Comparison of ENCODE assay signal across 8 cellular contexts in genomic region chr6:89081129-89081422, GRCh38. TPM values are rescaled to one million over a fixed set of nuclear protein-coding genes. Genes with fewer than 3 reads are reported as not detected.
DNase-seq lines count a peak whose midpoint lies in the region; ATAC-seq and TF ChIP-seq lines count a peak whose summit lies in the region.

No MANE protein-coding gene starts in this region.

- CTCF ChIA-PET in activated B cell treated with CpG ODN at 0.5 μM for 24 hours (lab: Charles Lee) = no interaction called here

- H3K27ac Mint-ChIP-seq in activated B cell treated with CpG ODN at 0.5 μM for 24 hours = peak overlapping the region; percentile 99
- H3K27ac Mint-ChIP-seq in stimulated activated effector memory CD8-positive, alpha-beta T cell treated with anti-CD3 and anti-CD28 coated beads, Interleukin-12 subunit alpha, Interleukin-12 subunit beta, amount 100 ng/mL, for 72 hours = peak overlapping the region; percentile 98

- no peaks in the 10 kb centered on the region for H3K27me3 Mint-ChIP-seq in activated B cell treated with CpG ODN at 0.5 μM for 24 hours

- peaks cover 51% of the 10 kb centered on the region for H3K36me3 Mint-ChIP-seq in activated B cell treated with CpG ODN at 0.5 μM for 24 hours (ENCODE audit: low read depth)
- H3K36me3 Mint-ChIP-seq in stimulated activated effector memory CD8-positive, alpha-beta T cell treated with anti-CD3 and anti-CD28 coated beads, Interleukin-12 subunit alpha, Interleukin-12 subunit beta, amount 100 ng/mL, for 72 hours = peaks cover 64% of the 10 kb centered on the region

- H3K4me3 ChIP-seq in left ventricle myocardium inferior = peak overlapping the region; percentile 99

- no peaks in the 10 kb centered on the region for H3K9me3 Mint-ChIP-seq in activated B cell treated with CpG ODN at 0.5 μM for 24 hours
- H3K9me3 Mint-ChIP-seq in stimulated activated effector memory CD8-positive, alpha-beta T cell treated with anti-CD3 and anti-CD28 coated beads, Interleukin-12 subunit alpha, Interleukin-12 subunit beta, amount 100 ng/mL, for 72 hours = no peaks in the 10 kb centered on the region

- POLR2A ChIA-PET in activated B cell treated with CpG ODN at 0.5 μM for 24 hours (lab: Charles Lee) = interaction anchor here (0.6 to 10.7 kb wide), 25 partner anchors 13 to 1758 kb away, joined by 3 to 158 read pairs (median 7); partner anchors contain the start of genes CASP8AP2, LYRM2, PM20D2 and RNGTT

- H3K4me3 Mint-ChIP-seq in activated B cell treated with CpG ODN at 0.5 μM for 24 hours = peak overlapping the region; percentile 95
- H3K4me3 Mint-ChIP-seq in stimulated activated effector memory CD8-positive, alpha-beta T cell treated with anti-CD3 and anti-CD28 coated beads, Interleukin-12 subunit alpha, Interleukin-12 subunit beta, amount 100 ng/mL, for 72 hours = peak overlapping the region; percentile 88

- intact Hi-C loops in activated B cell treated with CpG ODN at 0.5 μM for 24 hours (cut with micrococcal nuclease) = loop anchor here (1.0 to 10.0 kb wide), 8 partner anchors 48 to 1609 kb away; partner anchors contain the start of genes AKIRIN2, MAP3K7, PM20D2 and RRAGD
- intact Hi-C loops in left ventricle myocardium inferior (cut with micrococcal nuclease) = loop anchor here (10.0 kb wide), 2 partner anchors 64 to 96 kb away; partner anchors contain the start of gene PM20D2

- peak overlapping the region; percentile 100 for H3K27ac ChIP-seq in left ventricle myocardium inferior (replicated peaks)

- DNase-seq in activated B cell treated with CpG ODN at 0.5 μM for 24 hours = no peak
- DNase-seq in left ventricle myocardium inferior = no peak
- DNase-seq in stimulated activated effector memory CD8-positive, alpha-beta T cell treated with anti-CD3 and anti-CD28 coated beads, Interleukin-12 subunit alpha, Interleukin-12 subunit beta, amount 100 ng/mL, for 72 hours (ENCODE audit: low spot score in 2 of 2) = no peak
- no peak for DNase-seq in RPMI8226
- DNase-seq in kidney glomerular epithelial cell (lab: John Stamatoyannopoulos, UW) = no peak
- no peak for DNase-seq in stimulated activated CD4-positive, alpha-beta T cell treated with anti-CD3 and anti-CD28 coated beads, Interleukin-2, amount 100 ng/mL, for 48 hours

- peaks cover 66% of the 10 kb centered on the region for H3K4me1 ChIP-seq in left ventricle myocardium inferior

- H3K36me3 ChIP-seq in left ventricle myocardium inferior = peaks cover 37% of the 10 kb centered on the region

- peaks cover 39% of the 10 kb centered on the region for H3K4me1 Mint-ChIP-seq in activated B cell treated with CpG ODN at 0.5 μM for 24 hours
- peaks cover 32% of the 10 kb centered on the region for H3K4me1 Mint-ChIP-seq in stimulated activated effector memory CD8-positive, alpha-beta T cell treated with anti-CD3 and anti-CD28 coated beads, Interleukin-12 subunit alpha, Interleukin-12 subunit beta, amount 100 ng/mL, for 72 hours

- no peaks in the 10 kb centered on the region for H3K9me3 ChIP-seq in left ventricle myocardium inferior (replicated peaks)

- no peaks in the 10 kb centered on the region for H3K27me3 ChIP-seq in left ventricle myocardium inferior (ENCODE audit: low read depth)

- TF ChIP-seq CTCF in activated B cell treated with CpG ODN at 0.5 μM for 24 hours (IDR thresholded peaks at IDR 0.05) (no peak), left ventricle myocardium inferior (IDR thresholded peaks at IDR 0.05; ENCODE audit: borderline replicate concordance) (no peak)

- peak; percentile 2 for ATAC-seq in GM19043 (IDR thresholded peaks at IDR 0.05; ENCODE audit: low read depth, unreplicated experiment)
- peak; percentile 6 for ATAC-seq in HG03064 (IDR thresholded peaks at IDR 0.05; ENCODE audit: low read depth, unreplicated experiment)
- ATAC-seq in activated B cell treated with CpG ODN at 0.5 μM for 24 hours (ENCODE audit: low read depth) = no peak
- ATAC-seq in stimulated activated effector memory CD8-positive, alpha-beta T cell treated with anti-CD3 and anti-CD28 coated beads, Interleukin-12 subunit alpha, Interleukin-12 subunit beta, amount 100 ng/mL, for 72 hours = peak; percentile 51

RNA-seq across cellular contexts. Expression of gene PNRC1, which starts 0.5 kb away (rescaled TPM):
- total RNA-seq in activated B cell treated with CpG ODN at 0.5 μM for 24 hours (220 and 229 TPM in 2 replicates), left ventricle myocardium inferior (180 TPM)

RNA-seq across cellular contexts. Expression of gene SRSF12, which starts 36.8 kb away (rescaled TPM):
- not detected in 2 replicates for total RNA-seq in activated B cell treated with CpG ODN at 0.5 μM for 24 hours
- total RNA-seq in left ventricle myocardium inferior = not detected
